ENCODE assay signal across 1 cellular context in genomic region chr15:55289011-55289572, GRCh38.
TF ChIP-seq lines count a peak whose summit lies in the region.

No MANE protein-coding gene starts in this region.

TF ChIP-seq in HepG2, 621 proteins besides CTCF, POLR2A, EP300 and RAD21 (continued from another document):
- TF ChIP-seq, protein P1, sequence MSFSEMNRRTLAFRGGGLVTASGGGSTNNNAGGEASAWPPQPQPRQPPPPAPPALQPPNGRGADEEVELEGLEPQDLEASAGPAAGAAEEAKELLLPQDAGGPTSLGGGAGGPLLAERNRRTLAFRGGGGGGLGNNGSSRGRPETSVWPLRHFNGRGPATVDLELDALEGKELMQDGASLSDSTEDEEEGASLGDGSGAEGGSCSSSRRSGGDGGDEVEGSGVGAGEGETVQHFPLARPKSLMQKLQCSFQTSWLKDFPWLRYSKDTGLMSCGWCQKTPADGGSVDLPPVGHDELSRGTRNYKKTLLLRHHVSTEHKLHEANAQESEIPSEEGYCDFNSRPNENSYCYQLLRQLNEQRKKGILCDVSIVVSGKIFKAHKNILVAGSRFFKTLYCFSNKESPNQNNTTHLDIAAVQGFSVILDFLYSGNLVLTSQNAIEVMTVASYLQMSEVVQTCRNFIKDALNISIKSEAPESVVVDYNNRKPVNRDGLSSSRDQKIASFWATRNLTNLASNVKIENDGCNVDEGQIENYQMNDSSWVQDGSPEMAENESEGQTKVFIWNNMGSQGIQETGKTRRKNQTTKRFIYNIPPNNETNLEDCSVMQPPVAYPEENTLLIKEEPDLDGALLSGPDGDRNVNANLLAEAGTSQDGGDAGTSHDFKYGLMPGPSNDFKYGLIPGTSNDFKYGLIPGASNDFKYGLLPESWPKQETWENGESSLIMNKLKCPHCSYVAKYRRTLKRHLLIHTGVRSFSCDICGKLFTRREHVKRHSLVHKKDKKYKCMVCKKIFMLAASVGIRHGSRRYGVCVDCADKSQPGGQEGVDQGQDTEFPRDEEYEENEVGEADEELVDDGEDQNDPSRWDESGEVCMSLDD (CRISPR knock-in tag; IDR thresholded peaks at IDR 0.05; ENCODE audit: borderline replicate concordance) = no peak
- TF ChIP-seq BRD4 (CRISPR knock-in tag; IDR thresholded peaks at IDR 0.05) (0 out of 2 replicates have a peak, but pooled peaks have one; percentile 31), POLR2AphosphoS2 (IDR thresholded peaks at IDR 0.05; ENCODE audit: low read depth, low read length) (no peak), ZNF142 (CRISPR knock-in tag; IDR thresholded peaks at IDR 0.05) (0 out of 2 replicates have a peak, but pooled peaks have one; percentile 37), KDM3A (CRISPR knock-in tag; IDR thresholded peaks at IDR 0.05; ENCODE audit: low read depth) (no peak), ZNF251 (CRISPR knock-in tag; IDR thresholded peaks at IDR 0.05) (no peak), EZH2 (conservative IDR thresholded peaks at IDR 0.05; ENCODE audit: low read depth, low read length) (no peak), KDM2A (CRISPR knock-in tag; IDR thresholded peaks at IDR 0.05; ENCODE audit: borderline replicate concordance, low read depth) (no peak), PHF21A (CRISPR knock-in tag; IDR thresholded peaks at IDR 0.05) (no peak), MAZ (IDR thresholded peaks at IDR 0.05; ENCODE audit: borderline replicate concordance, low read depth, low read length) (0 out of 2 replicates have a peak, but pooled peaks have one; percentile 1), MAZ (CRISPR knock-in tag; IDR thresholded peaks at IDR 0.05; ENCODE audit: low read depth) (0 out of 2 replicates have a peak, but pooled peaks have one; percentile 4), CSRNP2 (CRISPR knock-in tag; conservative IDR thresholded peaks at IDR 0.05; ENCODE audit: low read depth) (no peak), SAP130 (CRISPR knock-in tag; IDR thresholded peaks at IDR 0.05; ENCODE audit: low read depth) (peak; percentile 4; the same call in 1 of the 2 replicates), SIN3A (IDR thresholded peaks at IDR 0.05; ENCODE audit: borderline replicate concordance, low read depth, low read length) (peak; percentile 28; the same call in 1 of the 2 replicates), AGO1 (IDR thresholded peaks at IDR 0.05; ENCODE audit: low read depth, low read length, poor library complexity, severe bottlenecking) (no peak), FOXC1 (CRISPR knock-in tag; IDR thresholded peaks at IDR 0.05; ENCODE audit: borderline replicate concordance) (0 out of 2 replicates have a peak, but pooled peaks have one; percentile 32), NFKB2 (CRISPR knock-in tag; IDR thresholded peaks at IDR 0.05; ENCODE audit: borderline replicate concordance) (peak; percentile 51; the same call in 1 of the 2 replicates), GLI4 (CRISPR knock-in tag; IDR thresholded peaks at IDR 0.05; ENCODE audit: borderline replicate concordance) (0 out of 2 replicates have a peak, but pooled peaks have one; percentile 14), SYNCRIP (IDR thresholded peaks at IDR 0.05; ENCODE audit: insufficient read depth, low read depth, low read length) (no peak), ZNF839 (CRISPR knock-in tag; IDR thresholded peaks at IDR 0.05; ENCODE audit: borderline replicate concordance) (no peak), SNAPC4 (CRISPR knock-in tag; IDR thresholded peaks at IDR 0.05) (no peak), CEBPB (IDR thresholded peaks at IDR 0.05; ENCODE audit: borderline replicate concordance, low read depth, low read length) (peak; percentile 58), ZNF235 (CRISPR knock-in tag; IDR thresholded peaks at IDR 0.05; ENCODE audit: borderline replicate concordance) (no peak), RBAK (CRISPR knock-in tag; IDR thresholded peaks at IDR 0.05) (no peak)
- TF ChIP-seq, protein P2, sequence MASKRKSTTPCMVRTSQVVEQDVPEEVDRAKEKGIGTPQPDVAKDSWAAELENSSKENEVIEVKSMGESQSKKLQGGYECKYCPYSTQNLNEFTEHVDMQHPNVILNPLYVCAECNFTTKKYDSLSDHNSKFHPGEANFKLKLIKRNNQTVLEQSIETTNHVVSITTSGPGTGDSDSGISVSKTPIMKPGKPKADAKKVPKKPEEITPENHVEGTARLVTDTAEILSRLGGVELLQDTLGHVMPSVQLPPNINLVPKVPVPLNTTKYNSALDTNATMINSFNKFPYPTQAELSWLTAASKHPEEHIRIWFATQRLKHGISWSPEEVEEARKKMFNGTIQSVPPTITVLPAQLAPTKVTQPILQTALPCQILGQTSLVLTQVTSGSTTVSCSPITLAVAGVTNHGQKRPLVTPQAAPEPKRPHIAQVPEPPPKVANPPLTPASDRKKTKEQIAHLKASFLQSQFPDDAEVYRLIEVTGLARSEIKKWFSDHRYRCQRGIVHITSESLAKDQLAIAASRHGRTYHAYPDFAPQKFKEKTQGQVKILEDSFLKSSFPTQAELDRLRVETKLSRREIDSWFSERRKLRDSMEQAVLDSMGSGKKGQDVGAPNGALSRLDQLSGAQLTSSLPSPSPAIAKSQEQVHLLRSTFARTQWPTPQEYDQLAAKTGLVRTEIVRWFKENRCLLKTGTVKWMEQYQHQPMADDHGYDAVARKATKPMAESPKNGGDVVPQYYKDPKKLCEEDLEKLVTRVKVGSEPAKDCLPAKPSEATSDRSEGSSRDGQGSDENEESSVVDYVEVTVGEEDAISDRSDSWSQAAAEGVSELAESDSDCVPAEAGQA (IDR thresholded peaks at IDR 0.05; ENCODE audit: low read depth) = no peak
- TF ChIP-seq, protein P2 (CRISPR knock-in tag; IDR thresholded peaks at IDR 0.05; ENCODE audit: borderline replicate concordance) = no peak
- TF ChIP-seq, protein P3, sequence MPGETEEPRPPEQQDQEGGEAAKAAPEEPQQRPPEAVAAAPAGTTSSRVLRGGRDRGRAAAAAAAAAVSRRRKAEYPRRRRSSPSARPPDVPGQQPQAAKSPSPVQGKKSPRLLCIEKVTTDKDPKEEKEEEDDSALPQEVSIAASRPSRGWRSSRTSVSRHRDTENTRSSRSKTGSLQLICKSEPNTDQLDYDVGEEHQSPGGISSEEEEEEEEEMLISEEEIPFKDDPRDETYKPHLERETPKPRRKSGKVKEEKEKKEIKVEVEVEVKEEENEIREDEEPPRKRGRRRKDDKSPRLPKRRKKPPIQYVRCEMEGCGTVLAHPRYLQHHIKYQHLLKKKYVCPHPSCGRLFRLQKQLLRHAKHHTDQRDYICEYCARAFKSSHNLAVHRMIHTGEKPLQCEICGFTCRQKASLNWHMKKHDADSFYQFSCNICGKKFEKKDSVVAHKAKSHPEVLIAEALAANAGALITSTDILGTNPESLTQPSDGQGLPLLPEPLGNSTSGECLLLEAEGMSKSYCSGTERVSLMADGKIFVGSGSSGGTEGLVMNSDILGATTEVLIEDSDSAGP (CRISPR knock-in tag; IDR thresholded peaks at IDR 0.05; ENCODE audit: borderline replicate concordance) = no peak
